19 cellular contexts compared by ENCODE assay signal in genomic region chr4:148152868-148153630, GRCh38.
DNase-seq lines count a peak whose midpoint lies in the region; ATAC-seq and TF ChIP-seq lines count a peak whose summit lies in the region.
"Had no signal": no experiment of that assay in that cellular context is flagged by ENCODE, and none has a peak within 500 bp of the region (broad histone marks: within the 10 kb centered on the region; RNA-seq: fewer than 3 reads in every experiment).

No MANE protein-coding gene starts in this region.

- H3F3A ChIP-seq in GM23248 (ENCODE audit: insufficient read depth) = no peaks in the 10 kb centered on the region

- H3K9me3 ChIP-seq in GM23248 (ENCODE audit: low read depth) (no peaks in the 10 kb centered on the region), RWPE2 (ENCODE audit: severe bottlenecking) (no peaks in the 10 kb centered on the region)
- H3K9me3 ChIP-seq: tibial nerve had no signal

- H3K36me3 ChIP-seq in GM23248 (ENCODE audit: low read depth) (no peaks in the 10 kb centered on the region), RWPE2 (ENCODE audit: low read depth) (no peaks in the 10 kb centered on the region)

- H3K9me2 ChIP-seq in GM23248 (ENCODE audit: insufficient read depth) = no peaks in the 10 kb centered on the region

- no peak overlapping the region for H3K4me3 Mint-ChIP-seq in natural killer cell
- H3K4me3 Mint-ChIP-seq: activated CD4-positive, alpha-beta memory T cell treated with anti-CD3 and anti-CD28 coated beads for 36 hours; activated naive CD4-positive, alpha-beta T cell treated with anti-CD3 and anti-CD28 coated beads for 36 hours; naive thymus-derived CD8-positive, alpha-beta T cell had no signal

- H3K79me2 ChIP-seq in GM23248 (ENCODE audit: insufficient read depth) = no peaks in the 10 kb centered on the region

- H3K27me3 Mint-ChIP-seq in natural killer cell (ENCODE audit: low read depth in 2 of 2) = peaks cover 3 to 15% of the 10 kb centered on the region in 2 donors
- H3K27me3 Mint-ChIP-seq: activated CD4-positive, alpha-beta memory T cell treated with anti-CD3 and anti-CD28 coated beads for 36 hours; naive thymus-derived CD8-positive, alpha-beta T cell had no signal

- H3K4me3 ChIP-seq in GM23248 (no peak overlapping the region), RWPE2 (ENCODE audit: severe bottlenecking) (no peak overlapping the region), fibroblast of the aortic adventitia (ENCODE audit: low read depth, low read length) (no peak overlapping the region)
- H3K4me3 ChIP-seq: tibial nerve had no signal

- no peak overlapping the region for H3K27ac Mint-ChIP-seq in natural killer cell
- H3K27ac Mint-ChIP-seq: activated CD4-positive, alpha-beta memory T cell treated with anti-CD3 and anti-CD28 coated beads for 36 hours; activated naive CD4-positive, alpha-beta T cell treated with anti-CD3 and anti-CD28 coated beads for 36 hours had no signal

- no peak overlapping the region for H3K27ac ChIP-seq in GM23248
- H3K27ac ChIP-seq in RWPE2 (ENCODE audit: poor library complexity, severe bottlenecking) = no peak overlapping the region
- H3K27ac ChIP-seq: tibial nerve had no signal

- H3K9ac ChIP-seq in GM23248 = no peak overlapping the region

- in situ Hi-C loops in GM23248 (cut with MboI) = no loop called here

- no peaks in the 10 kb centered on the region for H3K9me3 Mint-ChIP-seq in natural killer cell

- H3K4me1 Mint-ChIP-seq in natural killer cell = no peaks in the 10 kb centered on the region

- 70 to 82% methylated on average over 4 of the region's 4 CpGs for WGBS in GM23248 (ENCODE audit: low coverage in 1 of 2, low lambda C conversion rate in 2 of 2, missing lambda C conversion rate in 2 of 2), 2 experiments

- TF ChIP-seq CTCF in AG09319 (IDR thresholded peaks at IDR 0.05; ENCODE audit: low read depth, low read length) = peak; percentile 7
- no peak for TF ChIP-seq CTCF in RWPE2 (IDR thresholded peaks at IDR 0.05; ENCODE audit: poor library complexity, severe bottlenecking)
- no peak for TF ChIP-seq CTCF in fibroblast of the aortic adventitia (IDR thresholded peaks at IDR 0.05; ENCODE audit: insufficient read depth, low read length)
- no peak for TF ChIP-seq CTCF in natural killer cell (IDR thresholded peaks at IDR 0.05)

- ATAC-seq in RWPE2 (ENCODE audit: low read depth) (0 out of 3 replicates have a peak, but pooled peaks have one; percentile 29), natural killer cell (no peak)
- ATAC-seq: naive thymus-derived CD8-positive, alpha-beta T cell had no signal

- no peaks in the 10 kb centered on the region for H3K27me3 ChIP-seq in GM23248 (replicated peaks; ENCODE audit: insufficient read depth)
- no peaks in the 10 kb centered on the region for H3K27me3 ChIP-seq in RWPE2 (ENCODE audit: insufficient read depth, poor library complexity, severe bottlenecking)
- H3K27me3 ChIP-seq: tibial nerve had no signal

- no peaks in the 10 kb centered on the region for H4K20me1 ChIP-seq in GM23248 (ENCODE audit: insufficient read depth)

- no peak overlapping the region for H2AFZ ChIP-seq in GM23248

- H3K36me3 Mint-ChIP-seq in natural killer cell = no peaks in the 10 kb centered on the region

- no peak for DNase-seq in AG09319 (ENCODE audit: extremely low read depth, low read depth)
- DNase-seq in GM23248 = peak; percentile 6
- DNase-seq in RWPE2 (ENCODE audit: low spot score) = no peak
- peak; percentile 3 for DNase-seq in fibroblast of the aortic adventitia (ENCODE audit: low read depth)
- no peak for DNase-seq in NCI-H187 (lab: John Stamatoyannopoulos, UW)
- DNase-seq in activated gamma-delta T cell treated with Interleukin-2 at 50 U/mL for 16 hours = no peak
- no peak for DNase-seq in natural killer cell
- DNase-seq in cerebellum (ENCODE audit: low spot score) = no peak
- DNase-seq: activated CD4-positive, alpha-beta memory T cell treated with anti-CD3 and anti-CD28 coated beads for 36 hours; activated naive CD4-positive, alpha-beta T cell treated with anti-CD3 and anti-CD28 coated beads for 36 hours; MM.1S; NCI-H2029; NCI-H510A; posterior cingulate gyrus; Right ventricle myocardium superior; stimulated activated CD4-positive, alpha-beta T cell treated with anti-CD3 and anti-CD28 coated beads, Interleukin-1b, Interleukin-23, amount 100 ng/mL, for 48 hours; stimulated activated naive CD4-positive, alpha-beta T cell treated with Interleukin-2 at 50 U/mL for 16 hours had no signal

- H3K4me1 ChIP-seq in GM23248 (ENCODE audit: insufficient read depth) (no peaks in the 10 kb centered on the region), RWPE2 (ENCODE audit: insufficient read depth, poor library complexity, severe bottlenecking) (no peaks in the 10 kb centered on the region)

- no peak overlapping the region for H3K4me2 ChIP-seq in GM23248 (ENCODE audit: unreplicated experiment)

- intact Hi-C loops in natural killer cell (cut with micrococcal nuclease) = no loop called here

Comparison
In these comparisons a context has a peak if more than half of its experiments do, and no peak if none do; other contexts are left out.
1. DNase-seq: peak in GM23248 (single experiment) and fibroblast of the aortic adventitia (single experiment); none in AG09319 (single experiment), RWPE2 (single experiment), NCI-H187 (0 of 2), activated gamma-delta T cell treated with Interleukin-2 at 50 U/mL for 16 hours (single experiment), natural killer cell (single experiment) and cerebellum (single experiment).